ENCODE assay signal across 31 cellular contexts in the genomic region with DNA sequence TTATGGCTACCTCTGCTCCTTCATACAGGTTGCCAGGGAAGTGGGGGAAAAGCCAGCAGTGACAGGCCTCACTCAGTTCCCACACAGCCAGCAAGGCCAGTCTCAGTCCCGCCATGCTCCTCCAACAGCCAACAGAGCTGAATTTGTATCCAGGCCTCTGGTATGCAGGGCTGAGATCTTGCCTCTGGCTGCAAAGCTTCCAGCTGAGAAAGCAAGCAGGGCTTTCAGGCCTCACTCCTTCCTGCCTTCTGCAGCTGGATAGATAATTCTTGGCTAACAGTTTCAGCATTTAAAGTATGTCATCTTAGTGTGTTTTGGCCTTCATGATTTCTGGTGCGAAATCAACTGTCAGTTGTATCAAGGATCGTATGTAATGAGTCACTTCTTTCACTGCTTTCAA.
DNase-seq lines count a peak whose midpoint lies in the region; ATAC-seq and TF ChIP-seq lines count a peak whose summit lies in the region.
"Had no signal": no experiment of that assay in that cellular context is flagged by ENCODE, and none has a peak within 500 bp of the region (broad histone marks: within the 10 kb centered on the region; RNA-seq: fewer than 3 reads in every experiment).

No MANE protein-coding gene starts in this region.

- 50% methylated on average over 3 of the region's 3 CpGs for WGBS in HUES64

- H3K36me3 ChIP-seq in HUES64 (ENCODE audit: insufficient read depth, low read length) (no peaks in the 10 kb centered on the region), brain microvascular endothelial cell (replicated peaks) (no peaks in the 10 kb centered on the region)
- H3K36me3 ChIP-seq: Peyer's patch, transverse colon had no signal

- no peaks in the 10 kb centered on the region for H3K36me3 Mint-ChIP-seq in osteocyte (ENCODE audit: unreplicated experiment)

- H3K9me3 ChIP-seq in HUES64 (ENCODE audit: insufficient read depth, low read depth, low read length): no peaks in the 10 kb centered on the region
- H3K9me3 ChIP-seq: Peyer's patch, transverse colon had no signal

- H3K9me3 Mint-ChIP-seq in osteocyte (ENCODE audit: unreplicated experiment): peaks cover 46% of the 10 kb centered on the region
- H3K9me3 Mint-ChIP-seq: natural killer cell treated with Interleukin-12 subunit alpha and Interleukin-12 subunit beta and Interleukin-15 and Interleukin-18, amount 100 ng/mL, for 72 hours had no signal

- no peak overlapping the region for H3K4me3 Mint-ChIP-seq in osteocyte (ENCODE audit: unreplicated experiment)
- H3K4me3 Mint-ChIP-seq: activated CD8-positive, alpha-beta T cell treated with anti-CD3 and anti-CD28 coated beads, Interleukin-2, amount 10 ng/mL, durations not matched to agents 7 days and 5 days; activated T-cell treated with anti-CD3 and anti-CD28 coated beads, Interleukin-2, amount 50 U/mL, for 4 hours; mesothelial cell of epicardium; natural killer cell treated with Interleukin-12 subunit alpha and Interleukin-12 subunit beta and Interleukin-15 and Interleukin-18, amount 100 ng/mL, for 72 hours; stimulated activated naive CD8-positive, alpha-beta T cell treated with anti-CD3 and anti-CD28 coated beads, Interleukin-15, Interleukin-2, amounts not matched to agents 100 ng/mL and 50 ng/mL, for 24 hours; T-helper 2 cell treated with Interferon-gamma antibody and Interleukin-4, amounts not matched to agents 5 μg/mL and 100 μg/mL, for 36 hours had no signal

- TF ChIP-seq CTCF in brain microvascular endothelial cell (IDR thresholded peaks at IDR 0.05; ENCODE audit: low read depth, low read length, missing control alignments) (no peak), fibroblast of villous mesenchyme (IDR thresholded peaks at IDR 0.05; ENCODE audit: insufficient read depth, low read depth, low read length) (no peak), osteocyte (IDR thresholded peaks at IDR 0.05) (no peak)

- no peak for ATAC-seq in GM18873 (IDR thresholded peaks at IDR 0.05; ENCODE audit: low FRiP score, unreplicated experiment)
- ATAC-seq: activated CD8-positive, alpha-beta T cell treated with anti-CD3 and anti-CD28 coated beads, Interleukin-2, amount 10 ng/mL, durations not matched to agents 7 days and 5 days; activated T-cell treated with anti-CD3 and anti-CD28 coated beads, Interleukin-2, amount 50 U/mL, for 4 hours; foreskin keratinocyte; natural killer cell treated with Interleukin-12 subunit alpha and Interleukin-12 subunit beta and Interleukin-15 and Interleukin-18, amount 100 ng/mL, for 72 hours had no signal

- H3K9ac ChIP-seq in HUES64 (ENCODE audit: low read depth, low read length): peak overlapping the region; percentile 49

- peaks cover 19% of the 10 kb centered on the region for H3K4me1 Mint-ChIP-seq in osteocyte (ENCODE audit: unreplicated experiment)
- H3K4me1 Mint-ChIP-seq: mesothelial cell of epicardium had no signal

- H3K27me3 Mint-ChIP-seq in osteocyte (ENCODE audit: unreplicated experiment): no peaks in the 10 kb centered on the region
- H3K27me3 Mint-ChIP-seq: progenitor cell of endocrine pancreas; stimulated activated naive CD8-positive, alpha-beta T cell treated with anti-CD3 and anti-CD28 coated beads, Interleukin-15, Interleukin-2, amounts not matched to agents 100 ng/mL and 50 ng/mL, for 24 hours had no signal

- peaks cover 16% of the 10 kb centered on the region for H3K4me1 ChIP-seq in HUES64 (ENCODE audit: insufficient read depth, low read length)
- H3K4me1 ChIP-seq: foreskin keratinocyte, Peyer's patch, transverse colon had no signal

- in situ Hi-C loops in brain microvascular endothelial cell (cut with HindIII; ENCODE audit: low pct_ligation_motif_present, low sequenced_read_pairs): no loop called here

- H3K27ac ChIP-seq in HUES64 (ENCODE audit: low read depth, low read length): peak overlapping the region; percentile 76
- no peak overlapping the region for H3K27ac ChIP-seq in brain microvascular endothelial cell
- H3K27ac ChIP-seq: foreskin keratinocyte, hepatocyte, Peyer's patch, transverse colon had no signal

- H3K27me3 ChIP-seq in HUES64 (ENCODE audit: insufficient read depth, low read length) (no peaks in the 10 kb centered on the region), brain microvascular endothelial cell (replicated peaks) (no peaks in the 10 kb centered on the region)
- H3K27me3 ChIP-seq: foreskin keratinocyte, hepatocyte, Peyer's patch, transverse colon had no signal

- DNase-seq in brain microvascular endothelial cell (peak; percentile 23), fibroblast of villous mesenchyme (ENCODE audit: low read depth) (peak; percentile 15), osteocyte (ENCODE audit: extremely low spot score, unreplicated experiment) (no peak), SKM-1 treated with dmso at 0.1 percent for 144 hours (lab: John Stamatoyannopoulos, UW; ENCODE audit: unreplicated experiment) (no peak), putamen (ENCODE audit: low spot score) (no peak)
- DNase-seq in effector CD8-positive, alpha-beta T cell (lab: John Stamatoyannopoulos, UW): no peak
- DNase-seq: activated CD8-positive, alpha-beta T cell treated with anti-CD3 and anti-CD28 coated beads, Interleukin-2, amount 10 ng/mL, durations not matched to agents 7 days and 5 days; activated naive CD4-positive, alpha-beta T cell treated with Interleukin-2 at 50 U/mL for 16 hours; activated T-cell treated with anti-CD3 and anti-CD28 coated beads, Interleukin-2, amount 50 U/mL, for 4 hours; AML-193; anterior cingulate cortex; DND-41; foreskin keratinocyte; HCEC 1CT; kidney glomerular epithelial cell; NCI-H1105 treated with DMSO at 0.1 percent for 48 hours; NCI-H2081; NCI-H446 treated with DMSO at 0.1 percent for 48 hours; NK-92 treated with Interleukin-12 subunit alpha and Interleukin-12 subunit beta, amount 100 ng/mL, for 24 hours; Peyer's patch; small intestine; stimulated activated CD4-positive, alpha-beta T cell treated with anti-CD3 and anti-CD28 coated beads, Interleukin-4, amount 100 ng/mL, for 1 hour; transverse colon had no signal

- 0 out of 2 replicates have a peak overlapping the region, but pooled peaks have one; percentile 3 for H3K4me3 ChIP-seq in HUES64 (ENCODE audit: low read length)
- no peak overlapping the region for H3K4me3 ChIP-seq in brain microvascular endothelial cell (ENCODE audit: low read depth, low read length)
- no peak overlapping the region for H3K4me3 ChIP-seq in fibroblast of villous mesenchyme (ENCODE audit: low read depth, low read length)
- H3K4me3 ChIP-seq: hepatocyte, Peyer's patch, transverse colon had no signal

- H3K27ac Mint-ChIP-seq in osteocyte (ENCODE audit: unreplicated experiment): peak overlapping the region; percentile 79
- H3K27ac Mint-ChIP-seq: activated CD8-positive, alpha-beta T cell treated with anti-CD3 and anti-CD28 coated beads, Interleukin-2, amount 10 ng/mL, durations not matched to agents 7 days and 5 days; mesothelial cell of epicardium; natural killer cell treated with Interleukin-12 subunit alpha and Interleukin-12 subunit beta and Interleukin-15 and Interleukin-18, amount 100 ng/mL, for 72 hours; progenitor cell of endocrine pancreas; stimulated activated naive CD8-positive, alpha-beta T cell treated with anti-CD3 and anti-CD28 coated beads, Interleukin-15, Interleukin-2, amounts not matched to agents 100 ng/mL and 50 ng/mL, for 24 hours; T-helper 2 cell treated with Interferon-gamma antibody and Interleukin-4, amounts not matched to agents 5 μg/mL and 100 μg/mL, for 36 hours had no signal

Comparison
In these comparisons a context has a peak if more than half of its experiments do, and no peak if none do; other contexts are left out.
1. DNase-seq: peak in brain microvascular endothelial cell (single experiment) and fibroblast of villous mesenchyme (single experiment); none in osteocyte (single experiment), SKM-1 treated with dmso at 0.1 percent for 144 hours (single experiment), putamen (single experiment) and effector CD8-positive, alpha-beta T cell (single experiment).